Comparison of ENCODE assay signal across 1 cellular context in the genomic region with DNA sequence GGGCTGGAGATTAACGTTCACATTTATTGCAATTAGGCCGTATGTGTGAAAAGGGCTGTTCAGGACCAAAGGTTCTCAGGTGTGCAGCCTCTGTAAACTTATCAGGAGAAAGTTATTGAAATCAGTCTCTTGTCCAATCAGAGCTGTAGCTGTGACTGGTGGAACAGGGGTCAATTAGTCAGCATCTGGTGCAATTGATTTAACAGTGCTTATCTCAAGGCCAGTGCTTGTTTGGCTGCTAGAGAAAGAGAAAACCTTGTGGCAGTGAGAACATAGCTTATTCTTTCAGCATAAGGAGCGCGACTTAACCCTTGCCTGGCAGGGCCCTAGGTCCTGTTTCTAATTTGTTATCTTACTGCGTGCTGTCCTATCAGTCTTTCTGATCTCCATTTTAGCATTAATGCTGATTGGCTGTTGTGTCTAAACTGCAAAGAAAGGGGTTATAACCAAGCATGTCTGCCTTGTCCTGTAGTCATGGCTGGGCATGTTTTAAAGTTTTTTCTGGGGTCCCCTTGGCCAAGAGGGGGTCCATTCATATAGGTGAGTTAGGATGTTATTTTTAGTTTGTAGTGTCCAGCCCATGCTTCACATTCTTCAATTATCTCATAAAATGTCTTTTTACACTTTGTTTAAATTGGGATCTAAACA.
TF ChIP-seq lines count a peak whose summit lies in the region.

No MANE protein-coding gene starts in this region.

TF ChIP-seq in K562, 482 proteins besides CTCF, POLR2A, EP300 and RAD21 (continues in another document):
- TF ChIP-seq SRSF7 (optimal IDR thresholded peaks at IDR 0.05; ENCODE audit: low read depth, low read length) (no peak), HMG20A (CRISPR knock-in tag; conservative IDR thresholded peaks at IDR 0.05) (no peak), RCOR1 (IDR thresholded peaks at IDR 0.05; ENCODE audit: borderline replicate concordance in 1 of 2, low read depth in 2 of 2, low read length in 2 of 2) (peak; percentile 86 to 87), ZC3H8 (IDR thresholded peaks at IDR 0.05) (no peak), NELFE (IDR thresholded peaks at IDR 0.05; ENCODE audit: insufficient read depth, insufficient read length) (no peak), SIX5 (IDR thresholded peaks at IDR 0.05; ENCODE audit: borderline replicate concordance in 1 of 2, insufficient read depth in 1 of 2, low read depth in 1 of 2, low read length in 2 of 2) (no peak), ZNF583 (CRISPR knock-in tag; IDR thresholded peaks at IDR 0.05) (no peak), PTTG1 (tag; IDR thresholded peaks at IDR 0.05; ENCODE audit: low read depth) (no peak), NFYB (IDR thresholded peaks at IDR 0.05; ENCODE audit: extremely low read depth, insufficient read length) (peak; percentile 7), NEUROD1 (IDR thresholded peaks at IDR 0.05; ENCODE audit: borderline replicate concordance, low read depth, low read length, partially characterized antibody) (no peak), ESRRB (CRISPR knock-in tag; IDR thresholded peaks at IDR 0.05; ENCODE audit: borderline replicate concordance) (no peak), NCOA1 (IDR thresholded peaks at IDR 0.05; ENCODE audit: low read depth) (no peak), CBFA2T3 (IDR thresholded peaks at IDR 0.05) (peak; percentile 87), ZNF121 (CRISPR knock-in tag; conservative IDR thresholded peaks at IDR 0.05) (no peak), EHMT2 (IDR thresholded peaks at IDR 0.05) (no peak), ZNF134 (CRISPR knock-in tag; conservative IDR thresholded peaks at IDR 0.05) (no peak), LCOR (CRISPR knock-in tag; IDR thresholded peaks at IDR 0.05) (no peak), TCF3 (CRISPR knock-in tag; IDR thresholded peaks at IDR 0.05) (peak; percentile 76), MAFK (IDR thresholded peaks at IDR 0.05; ENCODE audit: low read length) (no peak), ETV6 (IDR thresholded peaks at IDR 0.05; ENCODE audit: borderline replicate concordance in 1 of 2, low read depth in 2 of 2, low read length in 1 of 2) (no peak), ETV6 (CRISPR knock-in tag; IDR thresholded peaks at IDR 0.05; ENCODE audit: borderline replicate concordance) (no peak), HSF4 (CRISPR knock-in tag; IDR thresholded peaks at IDR 0.05; ENCODE audit: borderline replicate concordance) (no peak), BMI1 (IDR thresholded peaks at IDR 0.05; ENCODE audit: low read length) (no peak), HEY1 (CRISPR knock-in tag; IDR thresholded peaks at IDR 0.05; ENCODE audit: borderline replicate concordance) (no peak), HNRNPH1 (optimal IDR thresholded peaks at IDR 0.05; ENCODE audit: low read depth, low read length) (no peak), ZNF699 (CRISPR knock-in tag; IDR thresholded peaks at IDR 0.05; ENCODE audit: insufficient replicate concordance) (no peak), SMARCE1 (IDR thresholded peaks at IDR 0.05) (0 out of 2 replicates have a peak, but pooled peaks have one; percentile 10), ERF (CRISPR knock-in tag; IDR thresholded peaks at IDR 0.05) (no peak), ZNF232 (CRISPR knock-in tag; IDR thresholded peaks at IDR 0.05) (no peak), ARID1B (IDR thresholded peaks at IDR 0.05) (peak; percentile 71), KDM1A (IDR thresholded peaks at IDR 0.05) (peak; percentile 92 to 94), KAT2B (IDR thresholded peaks at IDR 0.05; ENCODE audit: low read depth, low read length) (no peak), JUN (IDR thresholded peaks at IDR 0.05; ENCODE audit: borderline replicate concordance, low read depth, low read length) (no peak), JUN (CRISPR knock-in tag; IDR thresholded peaks at IDR 0.05; ENCODE audit: borderline replicate concordance) (no peak), ZNF384 (IDR thresholded peaks at IDR 0.05; ENCODE audit: low read depth, low read length) (no peak), HDAC2 (IDR thresholded peaks at IDR 0.05) (peak; percentile 60; the same call in 1 of the 2 replicates), RBBP5 (IDR thresholded peaks at IDR 0.05; ENCODE audit: borderline replicate concordance, insufficient read depth, low read length, poor library complexity, severe bottlenecking) (no peak)
- TF ChIP-seq, protein P1, sequence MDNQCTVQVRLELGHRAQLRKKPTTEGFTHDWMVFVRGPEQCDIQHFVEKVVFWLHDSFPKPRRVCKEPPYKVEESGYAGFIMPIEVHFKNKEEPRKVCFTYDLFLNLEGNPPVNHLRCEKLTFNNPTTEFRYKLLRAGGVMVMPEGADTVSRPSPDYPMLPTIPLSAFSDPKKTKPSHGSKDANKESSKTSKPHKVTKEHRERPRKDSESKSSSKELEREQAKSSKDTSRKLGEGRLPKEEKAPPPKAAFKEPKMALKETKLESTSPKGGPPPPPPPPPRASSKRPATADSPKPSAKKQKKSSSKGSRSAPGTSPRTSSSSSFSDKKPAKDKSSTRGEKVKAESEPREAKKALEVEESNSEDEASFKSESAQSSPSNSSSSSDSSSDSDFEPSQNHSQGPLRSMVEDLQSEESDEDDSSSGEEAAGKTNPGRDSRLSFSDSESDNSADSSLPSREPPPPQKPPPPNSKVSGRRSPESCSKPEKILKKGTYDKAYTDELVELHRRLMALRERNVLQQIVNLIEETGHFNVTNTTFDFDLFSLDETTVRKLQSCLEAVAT (IDR thresholded peaks at IDR 0.05): no peak
- TF ChIP-seq, protein P2, sequence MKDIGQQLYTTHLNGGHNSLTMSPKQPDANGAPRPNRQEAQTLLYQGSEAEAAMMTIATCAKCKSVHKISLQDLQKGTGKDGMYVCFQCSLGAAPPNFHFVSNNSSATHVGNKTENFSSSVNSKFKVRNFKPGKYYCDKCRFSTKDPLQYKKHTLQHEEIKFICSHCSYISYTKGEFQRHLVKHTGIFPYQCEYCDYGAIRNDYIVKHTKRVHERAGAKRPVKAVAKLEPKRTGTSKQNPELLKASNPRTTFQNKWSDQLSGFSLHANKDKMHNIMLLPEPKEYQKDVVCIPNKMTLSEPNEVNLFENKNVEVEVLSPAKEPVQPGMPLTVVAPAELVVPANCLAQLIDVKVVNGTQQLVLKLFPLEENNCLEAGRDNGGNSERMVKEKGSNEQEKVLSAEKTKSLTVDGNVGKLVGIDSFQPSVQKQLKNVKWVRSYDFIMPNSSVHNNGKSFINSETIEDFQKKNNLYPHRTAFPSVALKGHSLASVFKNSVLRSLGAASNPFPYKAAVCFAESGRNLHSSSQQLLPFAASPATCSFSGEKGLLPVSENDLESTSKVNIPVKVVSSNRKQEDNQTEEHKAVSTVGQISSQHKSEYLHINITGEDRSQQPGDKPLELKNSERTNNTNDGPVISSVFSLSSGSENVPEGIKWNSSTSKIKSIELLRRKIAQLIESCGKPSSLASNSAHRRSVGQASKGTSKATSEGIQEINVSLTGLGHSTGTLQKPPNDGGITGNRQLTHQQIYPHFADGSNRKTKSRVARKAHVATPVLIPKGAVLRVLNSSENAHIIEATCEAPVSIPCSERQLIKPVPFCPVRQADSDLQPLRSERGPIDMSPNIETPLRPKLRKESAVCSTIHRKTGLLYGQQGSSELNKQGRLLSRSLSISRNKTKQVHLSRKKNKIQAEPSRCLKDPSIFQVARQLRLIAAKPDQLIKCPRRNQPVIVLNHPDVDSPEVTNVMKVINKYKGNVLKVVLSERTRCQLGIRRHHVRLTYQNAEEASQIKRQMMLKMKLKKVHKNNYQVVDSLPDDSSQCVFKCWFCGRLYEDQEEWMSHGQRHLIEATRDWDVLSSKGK (CRISPR knock-in tag; IDR thresholded peaks at IDR 0.05): no peak
- TF ChIP-seq, protein P3, sequence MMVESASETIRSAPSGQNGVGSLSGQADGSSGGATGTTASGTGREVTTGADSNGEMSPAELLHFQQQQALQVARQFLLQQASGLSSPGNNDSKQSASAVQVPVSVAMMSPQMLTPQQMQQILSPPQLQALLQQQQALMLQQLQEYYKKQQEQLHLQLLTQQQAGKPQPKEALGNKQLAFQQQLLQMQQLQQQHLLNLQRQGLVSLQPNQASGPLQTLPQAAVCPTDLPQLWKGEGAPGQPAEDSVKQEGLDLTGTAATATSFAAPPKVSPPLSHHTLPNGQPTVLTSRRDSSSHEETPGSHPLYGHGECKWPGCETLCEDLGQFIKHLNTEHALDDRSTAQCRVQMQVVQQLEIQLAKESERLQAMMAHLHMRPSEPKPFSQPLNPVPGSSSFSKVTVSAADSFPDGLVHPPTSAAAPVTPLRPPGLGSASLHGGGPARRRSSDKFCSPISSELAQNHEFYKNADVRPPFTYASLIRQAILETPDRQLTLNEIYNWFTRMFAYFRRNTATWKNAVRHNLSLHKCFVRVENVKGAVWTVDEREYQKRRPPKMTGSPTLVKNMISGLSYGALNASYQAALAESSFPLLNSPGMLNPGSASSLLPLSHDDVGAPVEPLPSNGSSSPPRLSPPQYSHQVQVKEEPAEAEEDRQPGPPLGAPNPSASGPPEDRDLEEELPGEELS (CRISPR knock-in tag; IDR thresholded peaks at IDR 0.05; ENCODE audit: borderline replicate concordance): no peak
- TF ChIP-seq, protein P4, sequence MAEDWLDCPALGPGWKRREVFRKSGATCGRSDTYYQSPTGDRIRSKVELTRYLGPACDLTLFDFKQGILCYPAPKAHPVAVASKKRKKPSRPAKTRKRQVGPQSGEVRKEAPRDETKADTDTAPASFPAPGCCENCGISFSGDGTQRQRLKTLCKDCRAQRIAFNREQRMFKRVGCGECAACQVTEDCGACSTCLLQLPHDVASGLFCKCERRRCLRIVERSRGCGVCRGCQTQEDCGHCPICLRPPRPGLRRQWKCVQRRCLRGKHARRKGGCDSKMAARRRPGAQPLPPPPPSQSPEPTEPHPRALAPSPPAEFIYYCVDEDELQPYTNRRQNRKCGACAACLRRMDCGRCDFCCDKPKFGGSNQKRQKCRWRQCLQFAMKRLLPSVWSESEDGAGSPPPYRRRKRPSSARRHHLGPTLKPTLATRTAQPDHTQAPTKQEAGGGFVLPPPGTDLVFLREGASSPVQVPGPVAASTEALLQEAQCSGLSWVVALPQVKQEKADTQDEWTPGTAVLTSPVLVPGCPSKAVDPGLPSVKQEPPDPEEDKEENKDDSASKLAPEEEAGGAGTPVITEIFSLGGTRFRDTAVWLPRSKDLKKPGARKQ (CRISPR knock-in tag; IDR thresholded peaks at IDR 0.05): no peak
- TF ChIP-seq, protein P5, sequence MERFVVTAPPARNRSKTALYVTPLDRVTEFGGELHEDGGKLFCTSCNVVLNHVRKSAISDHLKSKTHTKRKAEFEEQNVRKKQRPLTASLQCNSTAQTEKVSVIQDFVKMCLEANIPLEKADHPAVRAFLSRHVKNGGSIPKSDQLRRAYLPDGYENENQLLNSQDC (CRISPR knock-in tag; IDR thresholded peaks at IDR 0.05): no peak
- TF ChIP-seq, protein P6, sequence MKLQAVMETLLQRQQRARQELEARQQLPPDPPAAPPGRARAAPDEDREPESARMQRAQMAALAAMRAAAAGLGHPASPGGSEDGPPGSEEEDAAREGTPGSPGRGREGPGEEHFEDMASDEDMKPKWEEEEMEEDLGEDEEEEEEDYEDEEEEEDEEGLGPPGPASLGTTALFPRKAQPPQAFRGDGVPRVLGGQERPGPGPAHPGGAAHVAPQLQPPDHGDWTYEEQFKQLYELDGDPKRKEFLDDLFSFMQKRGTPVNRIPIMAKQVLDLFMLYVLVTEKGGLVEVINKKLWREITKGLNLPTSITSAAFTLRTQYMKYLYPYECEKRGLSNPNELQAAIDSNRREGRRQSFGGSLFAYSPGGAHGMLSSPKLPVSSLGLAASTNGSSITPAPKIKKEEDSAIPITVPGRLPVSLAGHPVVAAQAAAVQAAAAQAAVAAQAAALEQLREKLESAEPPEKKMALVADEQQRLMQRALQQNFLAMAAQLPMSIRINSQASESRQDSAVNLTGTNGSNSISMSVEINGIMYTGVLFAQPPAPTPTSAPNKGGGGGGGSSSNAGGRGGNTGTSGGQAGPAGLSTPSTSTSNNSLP (IDR thresholded peaks at IDR 0.05; ENCODE audit: borderline replicate concordance, low read depth, low read length): no peak
- TF ChIP-seq, protein P7, sequence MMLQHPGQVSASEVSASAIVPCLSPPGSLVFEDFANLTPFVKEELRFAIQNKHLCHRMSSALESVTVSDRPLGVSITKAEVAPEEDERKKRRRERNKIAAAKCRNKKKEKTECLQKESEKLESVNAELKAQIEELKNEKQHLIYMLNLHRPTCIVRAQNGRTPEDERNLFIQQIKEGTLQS (IDR thresholded peaks at IDR 0.05): peak; percentile 22
- TF ChIP-seq, protein P7 (CRISPR knock-in tag; conservative IDR thresholded peaks at IDR 0.05): no peak
- TF ChIP-seq, protein P8, sequence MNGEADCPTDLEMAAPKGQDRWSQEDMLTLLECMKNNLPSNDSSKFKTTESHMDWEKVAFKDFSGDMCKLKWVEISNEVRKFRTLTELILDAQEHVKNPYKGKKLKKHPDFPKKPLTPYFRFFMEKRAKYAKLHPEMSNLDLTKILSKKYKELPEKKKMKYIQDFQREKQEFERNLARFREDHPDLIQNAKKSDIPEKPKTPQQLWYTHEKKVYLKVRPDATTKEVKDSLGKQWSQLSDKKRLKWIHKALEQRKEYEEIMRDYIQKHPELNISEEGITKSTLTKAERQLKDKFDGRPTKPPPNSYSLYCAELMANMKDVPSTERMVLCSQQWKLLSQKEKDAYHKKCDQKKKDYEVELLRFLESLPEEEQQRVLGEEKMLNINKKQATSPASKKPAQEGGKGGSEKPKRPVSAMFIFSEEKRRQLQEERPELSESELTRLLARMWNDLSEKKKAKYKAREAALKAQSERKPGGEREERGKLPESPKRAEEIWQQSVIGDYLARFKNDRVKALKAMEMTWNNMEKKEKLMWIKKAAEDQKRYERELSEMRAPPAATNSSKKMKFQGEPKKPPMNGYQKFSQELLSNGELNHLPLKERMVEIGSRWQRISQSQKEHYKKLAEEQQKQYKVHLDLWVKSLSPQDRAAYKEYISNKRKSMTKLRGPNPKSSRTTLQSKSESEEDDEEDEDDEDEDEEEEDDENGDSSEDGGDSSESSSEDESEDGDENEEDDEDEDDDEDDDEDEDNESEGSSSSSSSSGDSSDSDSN (IDR thresholded peaks at IDR 0.05; ENCODE audit: borderline replicate concordance in 1 of 2, low read depth in 2 of 2, low read length in 2 of 2): no peak
- TF ChIP-seq, protein P9, sequence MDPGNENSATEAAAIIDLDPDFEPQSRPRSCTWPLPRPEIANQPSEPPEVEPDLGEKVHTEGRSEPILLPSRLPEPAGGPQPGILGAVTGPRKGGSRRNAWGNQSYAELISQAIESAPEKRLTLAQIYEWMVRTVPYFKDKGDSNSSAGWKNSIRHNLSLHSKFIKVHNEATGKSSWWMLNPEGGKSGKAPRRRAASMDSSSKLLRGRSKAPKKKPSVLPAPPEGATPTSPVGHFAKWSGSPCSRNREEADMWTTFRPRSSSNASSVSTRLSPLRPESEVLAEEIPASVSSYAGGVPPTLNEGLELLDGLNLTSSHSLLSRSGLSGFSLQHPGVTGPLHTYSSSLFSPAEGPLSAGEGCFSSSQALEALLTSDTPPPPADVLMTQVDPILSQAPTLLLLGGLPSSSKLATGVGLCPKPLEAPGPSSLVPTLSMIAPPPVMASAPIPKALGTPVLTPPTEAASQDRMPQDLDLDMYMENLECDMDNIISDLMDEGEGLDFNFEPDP (CRISPR knock-in tag; IDR thresholded peaks at IDR 0.05): no peak
- TF ChIP-seq, protein P10, sequence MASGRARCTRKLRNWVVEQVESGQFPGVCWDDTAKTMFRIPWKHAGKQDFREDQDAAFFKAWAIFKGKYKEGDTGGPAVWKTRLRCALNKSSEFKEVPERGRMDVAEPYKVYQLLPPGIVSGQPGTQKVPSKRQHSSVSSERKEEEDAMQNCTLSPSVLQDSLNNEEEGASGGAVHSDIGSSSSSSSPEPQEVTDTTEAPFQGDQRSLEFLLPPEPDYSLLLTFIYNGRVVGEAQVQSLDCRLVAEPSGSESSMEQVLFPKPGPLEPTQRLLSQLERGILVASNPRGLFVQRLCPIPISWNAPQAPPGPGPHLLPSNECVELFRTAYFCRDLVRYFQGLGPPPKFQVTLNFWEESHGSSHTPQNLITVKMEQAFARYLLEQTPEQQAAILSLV (tag; IDR thresholded peaks at IDR 0.05): no peak
